In the genomic region with DNA sequence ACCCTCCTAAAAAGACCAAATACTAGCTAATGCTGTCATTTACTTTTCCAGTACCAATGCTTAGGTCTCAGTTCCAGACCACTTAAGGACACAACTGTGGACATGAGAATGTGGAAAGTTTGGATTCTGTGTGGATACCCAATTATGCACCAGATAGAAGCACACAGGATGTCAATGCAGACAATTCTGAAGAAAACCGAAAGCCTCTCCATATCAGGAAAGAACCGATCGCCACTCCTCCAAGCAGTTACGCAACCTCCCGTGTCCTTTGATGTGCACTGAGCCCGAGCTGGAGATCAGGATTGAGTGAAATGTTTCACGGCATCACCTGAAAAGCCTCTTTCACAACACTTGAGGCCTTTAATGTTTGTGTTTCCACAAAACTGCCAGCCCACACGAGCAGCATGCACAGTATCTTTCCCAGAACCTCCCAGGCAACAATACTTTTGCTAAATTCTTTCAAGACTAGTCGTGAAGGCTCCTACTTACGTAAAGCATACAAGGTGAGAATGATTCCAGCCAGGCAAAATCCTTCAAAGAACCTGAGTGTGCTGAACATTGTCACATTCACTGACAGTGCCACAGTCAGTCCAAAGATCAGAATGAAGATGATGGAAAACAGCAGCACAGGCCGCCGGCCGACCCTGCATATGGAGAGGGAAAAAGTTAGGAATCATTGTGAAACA, we compare ENCODE assay signal across 18 cellular contexts. TPM values are rescaled to one million over a fixed set of nuclear protein-coding genes. Genes with fewer than 3 reads are reported as not detected.
DNase-seq lines count a peak whose midpoint lies in the region; ATAC-seq and TF ChIP-seq lines count a peak whose summit lies in the region.
"Had no signal": no experiment of that assay in that cellular context is flagged by ENCODE, and none has a peak within 500 bp of the region (broad histone marks: within the 10 kb centered on the region; RNA-seq: fewer than 3 reads in every experiment).

No MANE protein-coding gene starts in this region.

- H3K27me3 ChIP-seq in spleen (replicated peaks in 1 of 7) = no peaks in the 10 kb centered on the region
- H3K27me3 ChIP-seq: BLaER1, gastrocnemius medialis had no signal

- POLR2A ChIA-PET in WTC11 (lab: Charles Lee) = interaction anchor here (0.6 kb wide), 1 partner anchor 32 kb away, joined by 3 read pairs; no protein-coding TSS in a partner anchor

- peak overlapping the region; percentile 89 for H3K27ac Mint-ChIP-seq in WTC11
- H3K27ac Mint-ChIP-seq: activated T-helper 17 cell treated with anti-CD3 and anti-CD28 coated beads, Interleukin-2, amount 50 U/mL, for 72 hours; natural killer cell had no signal

- intact Hi-C loops in spleen (cut with DNase I; ENCODE audit: low total_unique reads) = no loop called here

- H3K36me3 ChIP-seq in spleen = no peaks in the 10 kb centered on the region
- H3K36me3 ChIP-seq: BLaER1, gastrocnemius medialis had no signal

- no peak overlapping the region for H3K27ac ChIP-seq in spleen
- H3K27ac ChIP-seq: BLaER1, gastrocnemius medialis had no signal

- CTCF ChIA-PET in WTC11 (lab: Charles Lee) = interaction anchor here (0.7 to 2.4 kb wide), 10 partner anchors 11 to 130 kb away, joined by 3 to 14 read pairs (median 5); no protein-coding TSS in a partner anchor

- TF ChIP-seq CTCF in WTC11 (IDR thresholded peaks at IDR 0.05) (no peak), spleen (IDR thresholded peaks at IDR 0.05 in 8 of 11, conservative IDR thresholded peaks at IDR 0.05 in 3 of 11) (no peak)

- DNase-seq in KBM-7 (peak; percentile 8), WTC11 (ENCODE audit: low spot score) (no peak), left kidney (ENCODE audit: low read depth, low spot score) (peak; percentile 35), renal cortical epithelial cell (ENCODE audit: low read depth) (peak; percentile 83), NCI-H2227 treated with DMSO at 0.1 percent for 48 hours (lab: John Stamatoyannopoulos, UW) (no peak), spleen (no peak)
- DNase-seq in activated CD4-positive, alpha-beta T cell treated with anti-CD3 and anti-CD28 coated beads, Interleukin-2, amount 50 U/mL, for 48 hours = no peak
- DNase-seq: activated CD4-positive, alpha-beta T cell treated with anti-CD3 and anti-CD28 coated beads, Interleukin-2, amount 50 U/mL, for 4 hours; effector CD8-positive, alpha-beta T cell; gastrocnemius medialis; natural killer cell; NCI-H187 treated with DMSO at 0.1 percent for 48 hours; stimulated activated naive CD4-positive, alpha-beta T cell; T-helper 9 cell had no signal

- TF ChIP-seq POLR2A in spleen (IDR thresholded peaks at IDR 0.05) = no peak

- in situ Hi-C loops in KBM-7 (cut with MboI; ENCODE audit: low pct_unique_long_range_greater_than_20kb, low sequenced_read_pairs) = no loop called here

- H3K27me3 Mint-ChIP-seq in WTC11 (ENCODE audit: low read depth) = no peaks in the 10 kb centered on the region
- H3K27me3 Mint-ChIP-seq: activated T-helper 17 cell treated with anti-CD3 and anti-CD28 coated beads, Interleukin-2, amount 50 U/mL, for 72 hours had no signal

- H3K9me3 ChIP-seq in spleen = peaks cover 0 to 6% (median 0%) of the 10 kb centered on the region in 8 donors
- H3K9me3 ChIP-seq: BLaER1, gastrocnemius medialis had no signal

- H3K9me3 Mint-ChIP-seq in WTC11 = peaks cover 11% of the 10 kb centered on the region
- H3K9me3 Mint-ChIP-seq: activated T-helper 17 cell treated with anti-CD3 and anti-CD28 coated beads, Interleukin-2, amount 50 U/mL, for 72 hours; natural killer cell had no signal

- H3K4me1 Mint-ChIP-seq in WTC11 = peaks cover 65% of the 10 kb centered on the region

- H3K4me1 ChIP-seq in spleen = peaks cover 0 to 15% (median 0%) of the 10 kb centered on the region in 6 donors

- 77 to 89% (median 79%) methylated on average over 13 of the region's 13 CpGs for WGBS in spleen, 5 donors

- no peak for ATAC-seq in WTC11
- ATAC-seq in HG03439 (IDR thresholded peaks at IDR 0.05; ENCODE audit: unreplicated experiment) = no peak
- ATAC-seq: activated T-helper 17 cell treated with anti-CD3 and anti-CD28 coated beads, Interleukin-2, amount 50 U/mL, for 72 hours; gastrocnemius medialis; sciatic nerve had no signal

- H3K4me3 ChIP-seq in spleen = no peak overlapping the region
- H3K4me3 ChIP-seq: BLaER1, gastrocnemius medialis had no signal

- peaks cover 36% of the 10 kb centered on the region for H3K36me3 Mint-ChIP-seq in WTC11
- H3K36me3 Mint-ChIP-seq: natural killer cell had no signal

- H3K4me3 Mint-ChIP-seq in WTC11 = no peak overlapping the region
- H3K4me3 Mint-ChIP-seq: activated T-helper 17 cell treated with anti-CD3 and anti-CD28 coated beads, Interleukin-2, amount 50 U/mL, for 72 hours; natural killer cell had no signal

TF ChIP-seq in WTC11, 78 proteins besides CTCF, POLR2A, EP300 and RAD21:
- TF ChIP-seq GABPB1 (CRISPR knock-in tag; IDR thresholded peaks at IDR 0.05) = peak; percentile 87
- TF ChIP-seq, protein P1, sequence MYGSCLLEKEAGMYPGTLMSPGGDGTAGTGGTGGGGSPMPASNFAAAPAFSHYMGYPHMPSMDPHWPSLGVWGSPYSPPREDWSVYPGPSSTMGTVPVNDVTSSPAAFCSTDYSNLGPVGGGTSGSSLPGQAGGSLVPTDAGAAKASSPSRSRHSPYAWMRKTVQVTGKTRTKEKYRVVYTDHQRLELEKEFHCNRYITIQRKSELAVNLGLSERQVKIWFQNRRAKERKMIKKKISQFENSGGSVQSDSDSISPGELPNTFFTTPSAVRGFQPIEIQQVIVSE (CRISPR knock-in tag; IDR thresholded peaks at IDR 0.05; ENCODE audit: borderline replicate concordance) = no peak
TF ChIP-seq in WTC11: peak in this region for 1.

RNA-seq across cellular contexts. Expression of a gene that starts 47.0 kb away (rescaled TPM):
- total RNA-seq in WTC11 (2021) = 33.6 to 38.2 TPM (median 33.8 TPM) in 3 replicates
- 0.35 and 2.4 TPM in 2 replicates for total RNA-seq in renal cortical epithelial cell
- 10 to 100 TPM; 15.1 to 22.6 (median 20.2) TPM for total RNA-seq in spleen
- 1 to 10 TPM; 1.9 to 2.4 (median 2.0) TPM for polyA plus RNA-seq in spleen

Comparison
In these comparisons a context has a peak if more than half of its experiments do, and no peak if none do; other contexts are left out.
1. DNase-seq: peak in KBM-7 (single experiment), left kidney (single experiment) and renal cortical epithelial cell (single experiment); none in WTC11 (single experiment), NCI-H2227 treated with DMSO at 0.1 percent for 48 hours (single experiment), activated CD4-positive, alpha-beta T cell treated with anti-CD3 and anti-CD28 coated beads, Interleukin-2, amount 50 U/mL, for 48 hours (0 of 2) and spleen (single experiment).